Comparison of ENCODE assay signal across 13 cellular contexts in genomic region chr6:88629838-88630462, GRCh38.
A peak's percentile ranks its signal among the peaks of the same experiment; 100 is the strongest.
DNase-seq lines count a peak whose midpoint lies in the region; ATAC-seq and TF ChIP-seq lines count a peak whose summit lies in the region.
"Had no signal": no experiment of that assay in that cellular context is flagged by ENCODE, and none has a peak within 500 bp of the region (broad histone marks: within the 10 kb centered on the region; RNA-seq: fewer than 3 reads in every experiment).

No MANE protein-coding gene starts in this region.

- no peaks in the 10 kb centered on the region for H3K79me2 ChIP-seq in OCI-LY3 (ENCODE audit: low read length)

- POLR2A ChIA-PET in activated CD4-positive, alpha-beta T cell treated with anti-CD3 and anti-CD28 coated beads, Interleukin-2, amount 10 ng/mL, durations not matched to agents 7 days and 5 days (lab: Charles Lee) = no interaction called here

- no peak overlapping the region for H3K4me2 ChIP-seq in OCI-LY3 (ENCODE audit: low read length)
- H3K4me2 ChIP-seq: KMS-11 had no signal

- TF ChIP-seq CTCF in OCI-LY3 (IDR thresholded peaks at IDR 0.05; ENCODE audit: low read depth, low read length) = peak; percentile 16

- DNase-seq in GDM1 (lab: John Stamatoyannopoulos, UW) (peak; percentile 23), H7 (peak; percentile 23), iPS-NIHi11 (ENCODE audit: low spot score) (peak; percentile 38), right cardiac atrium (no peak), GOT3 (lab: John Stamatoyannopoulos, UW) (no peak)
- no peak for DNase-seq in activated CD4-positive, alpha-beta T cell treated with anti-CD3 and anti-CD28 coated beads, Interleukin-2, amount 10 ng/mL, durations not matched to agents 7 days and 5 days
- DNase-seq: activated T-cell treated with anti-CD3 and anti-CD28 coated beads, Interleukin-2, amount 50 U/mL, for 4 hours; dermis blood vessel endothelial cell; GM23248 had no signal

- H3K9me3 ChIP-seq in OCI-LY3 (ENCODE audit: insufficient read depth, low read length) (no peaks in the 10 kb centered on the region), right cardiac atrium (ENCODE audit: control insufficient read depth, low read length) (no peaks in the 10 kb centered on the region)

- H3K9me3 Mint-ChIP-seq in activated CD4-positive, alpha-beta T cell treated with anti-CD3 and anti-CD28 coated beads, Interleukin-2, amount 10 ng/mL, durations not matched to agents 7 days and 5 days = no peaks in the 10 kb centered on the region
- H3K9me3 Mint-ChIP-seq: activated T-cell treated with anti-CD3 and anti-CD28 coated beads, Interleukin-2, amount 50 U/mL, for 4 hours had no signal

- no peak overlapping the region for H2AFZ ChIP-seq in OCI-LY3 (ENCODE audit: low read depth, low read length)
- H2AFZ ChIP-seq: GM23248 had no signal

- no peak overlapping the region for H3K9ac ChIP-seq in OCI-LY3 (ENCODE audit: low read length)
- H3K9ac ChIP-seq: GM23248, KMS-11 had no signal

- no peaks in the 10 kb centered on the region for H4K20me1 ChIP-seq in OCI-LY3 (ENCODE audit: insufficient read depth, low read length)

- H3K4me3 ChIP-seq in H7 (ENCODE audit: insufficient read depth, low read depth, low read length) = no peak overlapping the region
- no peak overlapping the region for H3K4me3 ChIP-seq in OCI-LY3 (ENCODE audit: low read length)
- H3K4me3 ChIP-seq in right cardiac atrium (ENCODE audit: low read length) = no peak overlapping the region
- H3K4me3 ChIP-seq: GM23248, SK-N-MC had no signal

- no peaks in the 10 kb centered on the region for H3K4me1 ChIP-seq in OCI-LY3 (ENCODE audit: low read length)
- no peaks in the 10 kb centered on the region for H3K4me1 ChIP-seq in right cardiac atrium (ENCODE audit: control insufficient read depth, insufficient read depth, low read length)

- no peak overlapping the region for H3K27ac Mint-ChIP-seq in activated CD4-positive, alpha-beta T cell treated with anti-CD3 and anti-CD28 coated beads, Interleukin-2, amount 10 ng/mL, durations not matched to agents 7 days and 5 days

- H3K27me3 ChIP-seq in H7 (ENCODE audit: control insufficient read depth, insufficient read depth, low read length) (no peaks in the 10 kb centered on the region), OCI-LY3 (ENCODE audit: low read depth, low read length) (no peaks in the 10 kb centered on the region), right cardiac atrium (ENCODE audit: control insufficient read depth, insufficient read depth) (no peaks in the 10 kb centered on the region)

- H3K4me3 Mint-ChIP-seq in activated CD4-positive, alpha-beta T cell treated with anti-CD3 and anti-CD28 coated beads, Interleukin-2, amount 10 ng/mL, durations not matched to agents 7 days and 5 days = no peak overlapping the region
- H3K4me3 Mint-ChIP-seq: activated T-cell treated with anti-CD3 and anti-CD28 coated beads, Interleukin-2, amount 50 U/mL, for 4 hours had no signal

- no peaks in the 10 kb centered on the region for H3K36me3 Mint-ChIP-seq in activated CD4-positive, alpha-beta T cell treated with anti-CD3 and anti-CD28 coated beads, Interleukin-2, amount 10 ng/mL, durations not matched to agents 7 days and 5 days (ENCODE audit: low read depth)

- H3K36me3 ChIP-seq in H7 (replicated peaks; ENCODE audit: control insufficient read depth, insufficient read depth, low read length) = no peaks in the 10 kb centered on the region
- H3K36me3 ChIP-seq in OCI-LY3 (replicated peaks; ENCODE audit: low read depth, low read length) = no peaks in the 10 kb centered on the region

- H3K27me3 Mint-ChIP-seq in activated CD4-positive, alpha-beta T cell treated with anti-CD3 and anti-CD28 coated beads, Interleukin-2, amount 10 ng/mL, durations not matched to agents 7 days and 5 days = no peaks in the 10 kb centered on the region

- ATAC-seq in HG02884 (IDR thresholded peaks at IDR 0.05; ENCODE audit: unreplicated experiment) (no peak), right cardiac atrium (no peak)
- ATAC-seq: activated T-cell treated with anti-CD3 and anti-CD28 coated beads, Interleukin-2, amount 50 U/mL, for 4 hours had no signal

- intact Hi-C loops in right cardiac atrium (cut with DNase I) = no loop called here

- no peak overlapping the region for H3K27ac ChIP-seq in OCI-LY3 (ENCODE audit: low read length)
- no peak overlapping the region for H3K27ac ChIP-seq in right cardiac atrium (ENCODE audit: low read length)
- H3K27ac ChIP-seq: GM23248, KMS-11, SK-N-MC had no signal

- CTCF ChIA-PET in activated CD4-positive, alpha-beta T cell treated with anti-CD3 and anti-CD28 coated beads, Interleukin-2, amount 10 ng/mL, durations not matched to agents 7 days and 5 days (lab: Charles Lee) = interaction anchor here (0.7 kb wide), 1 partner anchor 1669 kb away, joined by 3 read pairs; no protein-coding TSS in a partner anchor

- H3K4me1 Mint-ChIP-seq in activated CD4-positive, alpha-beta T cell treated with anti-CD3 and anti-CD28 coated beads, Interleukin-2, amount 10 ng/mL, durations not matched to agents 7 days and 5 days = peaks cover 2% of the 10 kb centered on the region

- 78% methylated on average over 5 of the region's 5 CpGs for WGBS in right cardiac atrium

Comparison
In these comparisons a context has a peak if more than half of its experiments do, and no peak if none do; other contexts are left out.
1. DNase-seq: peak in GDM1 (single experiment), H7 (single experiment) and iPS-NIHi11 (single experiment); none in right cardiac atrium (0 of 3), activated CD4-positive, alpha-beta T cell treated with anti-CD3 and anti-CD28 coated beads, Interleukin-2, amount 10 ng/mL, durations not matched to agents 7 days and 5 days (single experiment) and GOT3 (single experiment).